Comparison of ENCODE assay signal across 8 cellular contexts in the genomic region with DNA sequence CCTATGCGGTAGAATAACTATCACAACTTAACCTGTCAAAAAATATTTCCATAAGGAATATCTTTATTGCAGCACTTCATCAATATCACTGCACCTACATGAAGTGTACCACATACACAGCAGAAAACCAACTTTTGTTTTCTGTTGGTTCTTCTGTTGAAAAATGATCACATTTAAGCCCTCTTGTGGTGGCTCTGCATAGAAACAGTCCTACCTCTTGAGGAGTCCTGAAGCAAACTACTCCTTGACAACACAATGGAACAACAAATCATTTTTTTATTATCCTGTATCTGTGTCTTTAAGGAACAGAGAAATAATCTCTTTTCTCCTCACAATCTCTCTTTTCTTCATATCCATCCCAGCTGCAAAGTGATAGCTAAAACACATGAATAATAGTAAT. TPM values are rescaled to one million over a fixed set of nuclear protein-coding genes. Genes with fewer than 3 reads are reported as not detected.
DNase-seq lines count a peak whose midpoint lies in the region; ATAC-seq and TF ChIP-seq lines count a peak whose summit lies in the region.

No MANE protein-coding gene starts in this region.

- DNase-seq in GM13976 (ENCODE audit: low spot score) (peak; percentile 29), HT1080 (ENCODE audit: low read depth) (peak; percentile 37), astrocyte of the cerebellum (ENCODE audit: low read depth) (peak; percentile 9), neural crest cell (ENCODE audit: low read depth, low spot score) (no peak), GM19240 (ENCODE audit: insufficient read length, low spot score) (no peak), HuH-7.5 (ENCODE audit: low spot score) (no peak)
- no peak for DNase-seq in effector memory CD4-positive, alpha-beta T cell

- no peak overlapping the region for H3K27ac Mint-ChIP-seq in neural crest cell (ENCODE audit: unreplicated experiment)

- no peak overlapping the region for H3K27ac ChIP-seq in effector memory CD4-positive, alpha-beta T cell (ENCODE audit: insufficient read depth, low read length, poor library complexity, severe bottlenecking)

- in situ Hi-C loops in GM13976 (cut with MboI; ENCODE audit: low sequenced_read_pairs, unreplicated experiment) (loop anchor here (25.0 kb wide), 1 partner anchor 349 kb away; no protein-coding TSS in a partner anchor), astrocyte of the cerebellum (cut with HindIII; ENCODE audit: low sequenced_read_pairs) (no loop called here)

- ATAC-seq in HG03378 (IDR thresholded peaks at IDR 0.05; ENCODE audit: unreplicated experiment), result no peak

- H3K36me3 Mint-ChIP-seq in neural crest cell (ENCODE audit: low read depth), result no peaks in the 10 kb centered on the region

- no peak for TF ChIP-seq CTCF in GM13976 (IDR thresholded peaks at IDR 0.05; ENCODE audit: borderline replicate concordance, control extremely low read depth, extremely low read depth, insufficient read depth, missing control alignments)
- TF ChIP-seq CTCF in astrocyte of the cerebellum (IDR thresholded peaks at IDR 0.05; ENCODE audit: low read depth, low read length, missing control alignments), result peak; percentile 68
- TF ChIP-seq CTCF in neural crest cell (conservative IDR thresholded peaks at IDR 0.05), result peak; percentile 68

- H3K4me1 ChIP-seq in effector memory CD4-positive, alpha-beta T cell (ENCODE audit: control insufficient read depth, insufficient read depth, low read length, poor library complexity, severe bottlenecking), result no peaks in the 10 kb centered on the region

- no peaks in the 10 kb centered on the region for H3K4me1 Mint-ChIP-seq in neural crest cell

- no peaks in the 10 kb centered on the region for H3K9me3 ChIP-seq in effector memory CD4-positive, alpha-beta T cell (ENCODE audit: control insufficient read depth, low read length)

- H3K36me3 ChIP-seq in effector memory CD4-positive, alpha-beta T cell (ENCODE audit: control insufficient read depth, insufficient read depth, low read length), result no peaks in the 10 kb centered on the region

- no peak overlapping the region for H3K4me3 ChIP-seq in astrocyte of the cerebellum (ENCODE audit: low read depth, low read length)
- no peak overlapping the region for H3K4me3 ChIP-seq in effector memory CD4-positive, alpha-beta T cell (ENCODE audit: insufficient read depth, low read depth, low read length, poor library complexity, severe bottlenecking)

- no peaks in the 10 kb centered on the region for H3K27me3 ChIP-seq in effector memory CD4-positive, alpha-beta T cell (replicated peaks; ENCODE audit: control insufficient read depth, insufficient read depth, low read length, poor library complexity, severe bottlenecking)

- H3K27me3 Mint-ChIP-seq in neural crest cell (ENCODE audit: low read depth), result peaks cover 8% of the 10 kb centered on the region

- H3K9me3 Mint-ChIP-seq in neural crest cell, result no peaks in the 10 kb centered on the region

- no peak overlapping the region for H3K4me3 Mint-ChIP-seq in neural crest cell

RNA-seq across cellular contexts. Expression of a gene that starts 39.8 kb away (rescaled TPM):
- 0.10 TPM in 1 of 2 replicates, not detected in the other for total RNA-seq in HT1080 (2014; rRNA removed; shearing (Covaris generic))
- 0.08 TPM in 1 of 2 replicates, not detected in the other for polyA plus RNA-seq in HT1080 (2015; cell fraction: cytosol; rRNA removed)
- 0.08 TPM in 1 of 2 replicates, not detected in the other for polyA plus RNA-seq in HT1080 (2015; cell fraction: nucleus; rRNA removed)
- total RNA-seq in neural crest cell, result not detected in 2 replicates

Comparison
In these comparisons a context has a peak if more than half of its experiments do, and no peak if none do; other contexts are left out.
1. DNase-seq: peak in GM13976 (single experiment), HT1080 (single experiment) and astrocyte of the cerebellum (single experiment); none in neural crest cell (single experiment), GM19240 (single experiment), effector memory CD4-positive, alpha-beta T cell (0 of 3) and HuH-7.5 (single experiment).